In genomic region chr11:108734956-108735559, GRCh38 we compare ENCODE assay signal across 9 cellular contexts.
DNase-seq lines count a peak whose midpoint lies in the region; ATAC-seq and TF ChIP-seq lines count a peak whose summit lies in the region.
"Had no signal": no experiment of that assay in that cellular context is flagged by ENCODE, and none has a peak within 500 bp of the region (broad histone marks: within the 10 kb centered on the region; RNA-seq: fewer than 3 reads in every experiment).

No MANE protein-coding gene starts in this region.

- H4K8ac ChIP-seq in IMR-90 (ENCODE audit: low read depth in 2 of 2, low read length in 2 of 2): 0 out of 4 replicates have a peak overlapping the region, but pooled peaks of 1 of the 2 experiments have one; percentile 66
- no peak overlapping the region for H4K8ac ChIP-seq in mesendoderm (ENCODE audit: low read depth, low read length)

- H2BK5ac ChIP-seq in IMR-90 (ENCODE audit: low read depth, low read length, poor library complexity, severe bottlenecking): no peak overlapping the region
- H2BK5ac ChIP-seq in mesendoderm (ENCODE audit: low read length): no peak overlapping the region

- H3K9ac ChIP-seq in IMR-90 (ENCODE audit: low read depth, low read length): no peak overlapping the region
- H3K9ac ChIP-seq in mesendoderm (ENCODE audit: low read length): no peak overlapping the region

- H3K4me1 Mint-ChIP-seq in T-helper 2 cell treated with Interferon-gamma antibody and Interleukin-4, amounts not matched to agents 5 μg/mL and 100 μg/mL, for 36 hours (ENCODE audit: low read depth): peaks cover 21% of the 10 kb centered on the region

- no peak overlapping the region for H2AK9ac ChIP-seq in IMR-90 (replicated peaks; ENCODE audit: low read depth, low read length, poor library complexity)

- H2BK15ac ChIP-seq in IMR-90 (ENCODE audit: low read depth, low read length) (no peak overlapping the region), mesendoderm (replicated peaks; ENCODE audit: low read depth) (no peak overlapping the region)

- H3K79me2 ChIP-seq in mesendoderm (ENCODE audit: control insufficient read depth, insufficient read depth, low read length): peaks cover 2% of the 10 kb centered on the region

- POLR2A ChIA-PET in IMR-90 (lab: Charles Lee; ENCODE audit: unreplicated experiment): no interaction called here

- H3K4ac ChIP-seq in IMR-90 (ENCODE audit: low read depth, low read length) (no peak overlapping the region), mesendoderm (ENCODE audit: low read depth, low read length) (no peak overlapping the region)

- H3K27ac Mint-ChIP-seq in T-helper 2 cell treated with Interferon-gamma antibody and Interleukin-4, amounts not matched to agents 5 μg/mL and 100 μg/mL, for 36 hours: no peak overlapping the region

- no peak overlapping the region for H4K91ac ChIP-seq in IMR-90 (ENCODE audit: insufficient read depth, low read depth, low read length)

- no peak overlapping the region for H2BK120ac ChIP-seq in IMR-90 (ENCODE audit: low read depth, low read length)
- H2BK120ac ChIP-seq in mesendoderm (ENCODE audit: low read depth, low read length): no peak overlapping the region

- no peaks in the 10 kb centered on the region; the same call in 1 of the 2 replicates for H3K9me1 ChIP-seq in IMR-90 (ENCODE audit: insufficient read depth, low read length)

- DNase-seq in G401 (ENCODE audit: low spot score): peak; percentile 41
- DNase-seq in IMR-90: peak; percentile 19
- peak; percentile 14 for DNase-seq in astrocyte of the spinal cord (ENCODE audit: low read depth, low spot score)
- DNase-seq in mesendoderm: peak; percentile 41
- no peak for DNase-seq in T-helper 2 cell treated with Interferon-gamma antibody and Interleukin-4, amounts not matched to agents 5 μg/mL and 100 μg/mL, for 36 hours (ENCODE audit: low spot score)
- DNase-seq in left ventricle myocardium superior: no peak
- DNase-seq: activated CD4-positive, alpha-beta T cell treated with anti-CD3 and anti-CD28 coated beads for 48 hours had no signal

- H2BK20ac ChIP-seq in IMR-90 (ENCODE audit: low read depth, low read length): no peak overlapping the region

- TF ChIP-seq CTCF in IMR-90 (conservative IDR thresholded peaks at IDR 0.05; ENCODE audit: low read depth, low read length): peak; percentile 39
- TF ChIP-seq CTCF in astrocyte of the spinal cord (IDR thresholded peaks at IDR 0.05; ENCODE audit: low read depth, low read length): peak; percentile 43

- WGBS in IMR-90 (ENCODE audit: extremely low coverage in 2 of 2, insufficient read length in 1 of 2), 2 experiments: 92% methylated on average over 2 of the region's 3 CpGs; no CpG with 5 or more reads in 1 of the 2 experiments
- no CpG with 5 or more reads among the region's 3 CpGs for WGBS in mesendoderm (ENCODE audit: extremely low coverage, insufficient coverage, low lambda C conversion rate)

- no peaks in the 10 kb centered on the region for H3K27me3 Mint-ChIP-seq in T-helper 2 cell treated with Interferon-gamma antibody and Interleukin-4, amounts not matched to agents 5 μg/mL and 100 μg/mL, for 36 hours (ENCODE audit: low read depth)

- H3K36me3 Mint-ChIP-seq in T-helper 2 cell treated with Interferon-gamma antibody and Interleukin-4, amounts not matched to agents 5 μg/mL and 100 μg/mL, for 36 hours (ENCODE audit: low read depth): peaks cover 18% of the 10 kb centered on the region

- peaks cover 4% of the 10 kb centered on the region; the same call in 1 of the 2 replicates for H3K4me1 ChIP-seq in IMR-90 (ENCODE audit: control insufficient read depth, insufficient read depth, low read length)
- peaks cover 2% of the 10 kb centered on the region for H3K4me1 ChIP-seq in mesendoderm (ENCODE audit: control insufficient read depth, low read depth, low read length)

- H4K20me1 ChIP-seq in IMR-90 (ENCODE audit: insufficient read depth, low read length): no peaks in the 10 kb centered on the region

- H3K4me2 ChIP-seq in IMR-90 (ENCODE audit: low read depth, low read length) (no peak overlapping the region; the same call in 1 of the 2 replicates), mesendoderm (ENCODE audit: low read length) (no peak overlapping the region)

- H3K9me3 Mint-ChIP-seq in T-helper 2 cell treated with Interferon-gamma antibody and Interleukin-4, amounts not matched to agents 5 μg/mL and 100 μg/mL, for 36 hours: peaks cover 2% of the 10 kb centered on the region

- no peak overlapping the region for H3K14ac ChIP-seq in IMR-90 (replicated peaks; ENCODE audit: low read depth, low read length)

- H3K18ac ChIP-seq in IMR-90 (ENCODE audit: low read depth, low read length) (no peak overlapping the region; the same call in 1 of the 2 replicates), mesendoderm (ENCODE audit: low read length) (no peak overlapping the region)

- H3K56ac ChIP-seq in IMR-90 (ENCODE audit: extremely low read depth, insufficient read depth, low read length): no peak overlapping the region; the same call in 1 of the 2 replicates
- H3K56ac ChIP-seq in mesendoderm (ENCODE audit: low read length): no peak overlapping the region

- H3K27me3 ChIP-seq in IMR-90 (ENCODE audit: control insufficient read depth, insufficient read depth, low read length) (no peaks in the 10 kb centered on the region), mesendoderm (ENCODE audit: insufficient read depth, low read length, poor library complexity) (no peaks in the 10 kb centered on the region)

- H2AFZ ChIP-seq in IMR-90 (replicated peaks; ENCODE audit: low read length, poor library complexity): no peak overlapping the region

- no peak overlapping the region for H4K5ac ChIP-seq in IMR-90 (ENCODE audit: low read depth, low read length)
- H4K5ac ChIP-seq in mesendoderm (ENCODE audit: low read length): no peak overlapping the region

- no peaks in the 10 kb centered on the region for H3K36me3 ChIP-seq in IMR-90 (ENCODE audit: control insufficient read depth, insufficient read depth, low read length)
- no peaks in the 10 kb centered on the region for H3K36me3 ChIP-seq in mesendoderm (ENCODE audit: control insufficient read depth, insufficient read depth, low read length)

- CTCF ChIA-PET in IMR-90 (lab: Yijun Ruan, JAX): interaction anchor here (0.8 to 1.7 kb wide), 5 partner anchors 9 to 23 kb away, joined by 3 to 4 read pairs (median 3); no protein-coding TSS in a partner anchor

- ATAC-seq in IMR-90 (ENCODE audit: low read depth) (no peak), GM21447 (IDR thresholded peaks at IDR 0.05; ENCODE audit: unreplicated experiment) (no peak), HG03045 (IDR thresholded peaks at IDR 0.05; ENCODE audit: unreplicated experiment) (no peak), left ventricle myocardium superior (no peak)

- BruUV-seq in IMR-90 (replicated peaks; lab: Mats Ljungman, UMichigan): no TSS peak

- in situ Hi-C loops in G401 (cut with HindIII; ENCODE audit: low sequenced_read_pairs): no loop called here
- in situ Hi-C loops in IMR-90 (cut with MboI; ENCODE audit: low sequenced_read_pairs): no loop called here
- in situ Hi-C loops in astrocyte of the spinal cord (cut with HindIII; ENCODE audit: low sequenced_read_pairs): no loop called here

- no peak for TF ChIP-seq RAD21 in IMR-90 (IDR thresholded peaks at IDR 0.05; ENCODE audit: low read length)

- TF ChIP-seq POLR2A in IMR-90 (IDR thresholded peaks at IDR 0.05; ENCODE audit: low read depth, low read length): no peak

- H3K79me1 ChIP-seq in IMR-90 (ENCODE audit: low read depth in 1 of 2, low read length in 2 of 2) (peaks cover 22 to 41% of the 10 kb centered on the region in 2 experiments), mesendoderm (ENCODE audit: low read length) (peaks cover 10% of the 10 kb centered on the region)

- no peaks in the 10 kb centered on the region for H3K9me3 ChIP-seq in IMR-90 (ENCODE audit: control insufficient read depth, insufficient read depth, low read length)

- no peak overlapping the region for H3K4me3 Mint-ChIP-seq in T-helper 2 cell treated with Interferon-gamma antibody and Interleukin-4, amounts not matched to agents 5 μg/mL and 100 μg/mL, for 36 hours

- no peak overlapping the region for H2AK5ac ChIP-seq in IMR-90 (ENCODE audit: low read depth, low read length)
- no peak overlapping the region for H2AK5ac ChIP-seq in mesendoderm (ENCODE audit: low read length)

- dilution Hi-C loops in IMR-90 (cut with HindIII; ENCODE audit: low sequenced_read_pairs, unreplicated experiment): no loop called here

- no peak overlapping the region for H3K23ac ChIP-seq in IMR-90 (ENCODE audit: low read depth, low read length)
- H3K23ac ChIP-seq in mesendoderm (ENCODE audit: low read length): no peak overlapping the region

- intact Hi-C loops in IMR-90 (cut with micrococcal nuclease) (no loop called here), left ventricle myocardium superior (cut with micrococcal nuclease) (no loop called here)

- no peak overlapping the region for H3K27ac ChIP-seq in IMR-90 (ENCODE audit: insufficient read depth, low read length)
- H3K27ac ChIP-seq in mesendoderm (ENCODE audit: low read depth, low read length): no peak overlapping the region

- no peak overlapping the region for H3K4me3 ChIP-seq in IMR-90 (ENCODE audit: insufficient read depth, low read depth, low read length)
- H3K4me3 ChIP-seq in astrocyte of the spinal cord (ENCODE audit: low read depth, low read length): no peak overlapping the region
- no peak overlapping the region for H3K4me3 ChIP-seq in mesendoderm (ENCODE audit: low read length)

TF ChIP-seq in IMR-90, 13 proteins besides CTCF, POLR2A, EP300 and RAD21 (continues in another document):
- no peak for TF ChIP-seq RFX5 (IDR thresholded peaks at IDR 0.05; ENCODE audit: low read depth, low read length)
- no peak for TF ChIP-seq SMC3 (IDR thresholded peaks at IDR 0.05; ENCODE audit: low read depth, low read length)
- TF ChIP-seq NFE2L2 (IDR thresholded peaks at IDR 0.05; ENCODE audit: low read depth, low read length): no peak
- TF ChIP-seq BHLHE40 (IDR thresholded peaks at IDR 0.05; ENCODE audit: low read depth, low read length): no peak
- TF ChIP-seq USF2 (IDR thresholded peaks at IDR 0.05; ENCODE audit: low read depth, low read length): no peak
- TF ChIP-seq MXI1 (IDR thresholded peaks at IDR 0.05; ENCODE audit: borderline replicate concordance, low read depth, low read length): no peak
- TF ChIP-seq FOS (IDR thresholded peaks at IDR 0.05; ENCODE audit: low read depth, low read length): no peak

Comparison
In these comparisons a context has a peak if more than half of its experiments do, and no peak if none do; other contexts are left out.
1. DNase-seq: peak in G401 (single experiment), IMR-90 (single experiment), astrocyte of the spinal cord (single experiment) and mesendoderm (single experiment); none in T-helper 2 cell treated with Interferon-gamma antibody and Interleukin-4, amounts not matched to agents 5 μg/mL and 100 μg/mL, for 36 hours (single experiment) and left ventricle myocardium superior (single experiment).